1 cellular context compared by ENCODE assay signal in genomic region chr3:149267565-149267964, GRCh38.
TF ChIP-seq lines count a peak whose summit lies in the region.

No MANE protein-coding gene starts in this region.

TF ChIP-seq in HepG2, 621 proteins besides CTCF, POLR2A, EP300 and RAD21 (continued from another document):
- TF ChIP-seq, protein P1, sequence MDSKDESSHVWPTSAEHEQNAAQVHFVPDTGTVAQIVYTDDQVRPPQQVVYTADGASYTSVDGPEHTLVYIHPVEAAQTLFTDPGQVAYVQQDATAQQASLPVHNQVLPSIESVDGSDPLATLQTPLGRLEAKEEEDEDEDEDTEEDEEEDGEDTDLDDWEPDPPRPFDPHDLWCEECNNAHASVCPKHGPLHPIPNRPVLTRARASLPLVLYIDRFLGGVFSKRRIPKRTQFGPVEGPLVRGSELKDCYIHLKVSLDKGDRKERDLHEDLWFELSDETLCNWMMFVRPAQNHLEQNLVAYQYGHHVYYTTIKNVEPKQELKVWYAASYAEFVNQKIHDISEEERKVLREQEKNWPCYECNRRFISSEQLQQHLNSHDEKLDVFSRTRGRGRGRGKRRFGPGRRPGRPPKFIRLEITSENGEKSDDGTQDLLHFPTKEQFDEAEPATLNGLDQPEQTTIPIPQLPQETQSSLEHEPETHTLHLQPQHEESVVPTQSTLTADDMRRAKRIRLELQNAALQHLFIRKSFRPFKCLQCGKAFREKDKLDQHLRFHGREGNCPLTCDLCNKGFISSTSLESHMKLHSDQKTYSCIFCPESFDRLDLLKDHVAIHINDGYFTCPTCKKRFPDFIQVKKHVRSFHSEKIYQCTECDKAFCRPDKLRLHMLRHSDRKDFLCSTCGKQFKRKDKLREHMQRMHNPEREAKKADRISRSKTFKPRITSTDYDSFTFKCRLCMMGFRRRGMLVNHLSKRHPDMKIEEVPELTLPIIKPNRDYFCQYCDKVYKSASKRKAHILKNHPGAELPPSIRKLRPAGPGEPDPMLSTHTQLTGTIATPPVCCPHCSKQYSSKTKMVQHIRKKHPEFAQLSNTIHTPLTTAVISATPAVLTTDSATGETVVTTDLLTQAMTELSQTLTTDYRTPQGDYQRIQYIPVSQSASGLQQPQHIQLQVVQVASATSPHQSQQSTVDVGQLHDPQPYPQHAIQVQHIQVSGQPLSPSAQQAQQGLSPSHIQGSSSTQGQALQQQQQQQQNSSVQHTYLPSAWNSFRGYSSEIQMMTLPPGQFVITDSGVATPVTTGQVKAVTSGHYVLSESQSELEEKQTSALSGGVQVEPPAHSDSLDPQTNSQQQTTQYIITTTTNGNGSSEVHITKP (CRISPR knock-in tag; IDR thresholded peaks at IDR 0.05; ENCODE audit: low read depth) = no peak
- TF ChIP-seq, protein P2, sequence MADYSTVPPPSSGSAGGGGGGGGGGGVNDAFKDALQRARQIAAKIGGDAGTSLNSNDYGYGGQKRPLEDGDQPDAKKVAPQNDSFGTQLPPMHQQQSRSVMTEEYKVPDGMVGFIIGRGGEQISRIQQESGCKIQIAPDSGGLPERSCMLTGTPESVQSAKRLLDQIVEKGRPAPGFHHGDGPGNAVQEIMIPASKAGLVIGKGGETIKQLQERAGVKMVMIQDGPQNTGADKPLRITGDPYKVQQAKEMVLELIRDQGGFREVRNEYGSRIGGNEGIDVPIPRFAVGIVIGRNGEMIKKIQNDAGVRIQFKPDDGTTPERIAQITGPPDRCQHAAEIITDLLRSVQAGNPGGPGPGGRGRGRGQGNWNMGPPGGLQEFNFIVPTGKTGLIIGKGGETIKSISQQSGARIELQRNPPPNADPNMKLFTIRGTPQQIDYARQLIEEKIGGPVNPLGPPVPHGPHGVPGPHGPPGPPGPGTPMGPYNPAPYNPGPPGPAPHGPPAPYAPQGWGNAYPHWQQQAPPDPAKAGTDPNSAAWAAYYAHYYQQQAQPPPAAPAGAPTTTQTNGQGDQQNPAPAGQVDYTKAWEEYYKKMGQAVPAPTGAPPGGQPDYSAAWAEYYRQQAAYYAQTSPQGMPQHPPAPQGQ (CRISPR knock-in tag; IDR thresholded peaks at IDR 0.05; ENCODE audit: borderline replicate concordance) = no peak
- TF ChIP-seq SMARCC2 (IDR thresholded peaks at IDR 0.05) = no peak
- no peak for TF ChIP-seq ZNF616 (CRISPR knock-in tag; IDR thresholded peaks at IDR 0.05; ENCODE audit: low read depth)
TF ChIP-seq in HepG2: peak in this region for 0.
